ENCODE assay signal across 21 cellular contexts in genomic region chr13:108408670-108409069, GRCh38.
"Had no signal": no experiment of that assay in that cellular context is flagged by ENCODE, and none has a peak within 500 bp of the region (broad histone marks: within the 10 kb centered on the region; RNA-seq: fewer than 3 reads in every experiment).

No MANE protein-coding gene starts in this region.

- H3K4me3 ChIP-seq: coronary artery, gastroesophageal sphincter, heart left ventricle, thyroid gland, upper lobe of right lung had no signal

- H3K4me1 ChIP-seq: gastroesophageal sphincter, heart left ventricle, parathyroid adenoma, thyroid gland, upper lobe of right lung had no signal

- DNase-seq: activated B cell treated with CpG ODN at 0.5 μM for 24 hours; activated CD4-positive, alpha-beta T cell treated with anti-CD3 and anti-CD28 coated beads for 4 hours; activated gamma-delta T cell; activated T-cell treated with anti-CD3 and anti-CD28 coated beads, Interleukin-2, amount 50 U/mL, for 4 hours; amygdala; cerebellar nuclear complex; endodermal cell; heart left ventricle; islet precursor cell; left cardiac atrium; midbrain; nephron progenitor cell; right cardiac atrium; substantia nigra; thyroid gland; upper lobe of right lung had no signal

- ATAC-seq: activated T-cell treated with anti-CD3 and anti-CD28 coated beads, Interleukin-2, amount 50 U/mL, for 4 hours; gastroesophageal sphincter; heart left ventricle; left cardiac atrium; right cardiac atrium; upper lobe of right lung had no signal

- H3K36me3 ChIP-seq: gastroesophageal sphincter, heart left ventricle, thyroid gland, upper lobe of right lung had no signal

- H3K27ac ChIP-seq: coronary artery, epithelial cell of prostate, gastroesophageal sphincter, heart left ventricle, parathyroid adenoma, thyroid gland, upper lobe of right lung had no signal

- H3K4me3 Mint-ChIP-seq: activated B cell treated with CpG ODN at 0.5 μM for 24 hours; activated T-cell treated with anti-CD3 and anti-CD28 coated beads, Interleukin-2, amount 50 U/mL, for 4 hours; endodermal cell; nephron progenitor cell; stimulated activated naive CD8-positive, alpha-beta T cell treated with anti-CD3 and anti-CD28 coated beads, Interleukin-15, Interleukin-2, amounts not matched to agents 100 ng/mL and 50 ng/mL, for 24 hours had no signal

- H3K27me3 Mint-ChIP-seq: stimulated activated naive CD8-positive, alpha-beta T cell treated with anti-CD3 and anti-CD28 coated beads, Interleukin-15, Interleukin-2, amounts not matched to agents 100 ng/mL and 50 ng/mL, for 24 hours had no signal

- H3K27ac Mint-ChIP-seq: activated B cell treated with CpG ODN at 0.5 μM for 24 hours; endodermal cell; nephron progenitor cell; stimulated activated naive CD8-positive, alpha-beta T cell treated with anti-CD3 and anti-CD28 coated beads, Interleukin-15, Interleukin-2, amounts not matched to agents 100 ng/mL and 50 ng/mL, for 24 hours had no signal

- H3K9me3 ChIP-seq: gastroesophageal sphincter, heart left ventricle, thyroid gland, upper lobe of right lung had no signal

- H3K27me3 ChIP-seq: heart left ventricle, thyroid gland, upper lobe of right lung had no signal

- H3K4me1 Mint-ChIP-seq: endodermal cell, nephron progenitor cell had no signal

- H3K9me3 Mint-ChIP-seq: activated B cell treated with CpG ODN at 0.5 μM for 24 hours, nephron progenitor cell had no signal
